In the genomic region with DNA sequence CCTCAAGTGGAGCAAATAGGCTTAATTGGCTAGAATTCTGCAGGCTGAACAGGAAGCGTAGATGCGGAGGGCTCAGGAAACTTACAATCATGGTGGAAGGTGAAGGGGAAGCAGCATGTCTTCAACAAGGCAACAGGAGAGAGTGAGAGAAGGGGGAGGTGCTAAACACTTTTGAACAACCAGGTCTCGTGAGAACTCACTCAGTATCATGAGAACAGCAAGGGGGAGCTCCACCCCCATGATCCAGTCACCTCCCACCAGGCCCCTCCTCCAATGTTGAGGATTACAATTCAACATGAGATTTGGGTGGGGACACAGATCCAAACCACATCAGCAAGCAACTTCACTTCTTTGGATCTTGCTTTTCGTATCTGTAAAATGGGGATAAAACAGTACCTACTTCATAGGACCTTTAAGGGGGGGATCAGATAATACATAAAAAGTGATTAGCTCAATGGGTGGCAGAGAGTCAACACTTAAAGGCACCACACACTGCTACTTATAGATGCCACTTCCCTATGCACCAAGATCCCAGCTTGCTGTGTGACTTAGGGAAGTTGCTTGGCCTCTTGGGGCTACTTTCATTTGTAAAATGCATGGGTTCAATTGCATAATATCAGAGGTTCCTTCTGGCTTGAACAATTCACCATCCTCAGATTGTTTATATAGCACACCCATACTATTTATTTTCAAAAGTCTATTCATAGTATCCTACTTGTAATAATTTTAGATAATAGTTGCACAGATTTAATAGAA, we compare ENCODE assay signal across 21 cellular contexts.
DNase-seq lines count a peak whose midpoint lies in the region; TF ChIP-seq lines count a peak whose summit lies in the region.
"Had no signal": no experiment of that assay in that cellular context is flagged by ENCODE, and none has a peak within 500 bp of the region (broad histone marks: within the 10 kb centered on the region; RNA-seq: fewer than 3 reads in every experiment).

No MANE protein-coding gene starts in this region.

- intact Hi-C loops in A673 (cut with micrococcal nuclease; ENCODE audit: unreplicated experiment) (no loop called here), CD14-positive monocyte (cut with micrococcal nuclease) (no loop called here)

- H3K79me2 ChIP-seq in SK-N-SH (ENCODE audit: insufficient read depth) = no peaks in the 10 kb centered on the region

- no peak for TF ChIP-seq RAD21 in SK-N-SH (IDR thresholded peaks at IDR 0.05; ENCODE audit: low read length)

- TF ChIP-seq CTCF in A673 (conservative IDR thresholded peaks at IDR 0.05; ENCODE audit: low read depth, low read length) = no peak
- TF ChIP-seq CTCF in CD14-positive monocyte (IDR thresholded peaks at IDR 0.05) = no peak
- no peak for TF ChIP-seq CTCF in endodermal cell (conservative IDR thresholded peaks at IDR 0.05)
- no peak for TF ChIP-seq CTCF in SK-N-SH (IDR thresholded peaks at IDR 0.05)

- H3K9me3 ChIP-seq in A673 (ENCODE audit: low read depth, low read length, poor library complexity, severe bottlenecking) (no peaks in the 10 kb centered on the region), endodermal cell (ENCODE audit: control insufficient read depth, low read length) (no peaks in the 10 kb centered on the region), SK-N-SH (no peaks in the 10 kb centered on the region)
- H3K9me3 ChIP-seq: BE2C, MG63 had no signal

- H3K27ac ChIP-seq in A673 (ENCODE audit: low read depth, low read length, poor library complexity, severe bottlenecking) = no peak overlapping the region
- no peak overlapping the region for H3K27ac ChIP-seq in endodermal cell (ENCODE audit: low read depth, low read length)
- H3K27ac ChIP-seq in SK-N-SH (ENCODE audit: low read depth in 2 of 2, low read length in 1 of 2) = no peak overlapping the region
- H3K27ac ChIP-seq: PC-9 had no signal

- H3K27me3 Mint-ChIP-seq in CD14-positive monocyte (ENCODE audit: low read depth in 3 of 3) (peaks cover 9 to 23% (median 13%) of the 10 kb centered on the region in 3 donors), endodermal cell (ENCODE audit: insufficient read depth) (peaks cover 4% of the 10 kb centered on the region)

- H4K20me1 ChIP-seq in SK-N-SH (ENCODE audit: insufficient read depth) = no peaks in the 10 kb centered on the region

- DNase-seq in A673 (ENCODE audit: low spot score) = peak; percentile 10
- no peak for DNase-seq in CD14-positive monocyte (ENCODE audit: low spot score)
- DNase-seq in MV-4-11 (lab: John Stamatoyannopoulos, UW) = peak; percentile 63
- peak; percentile 64 for DNase-seq in endodermal cell
- no peak for DNase-seq in NCI-H1048 (lab: John Stamatoyannopoulos, UW)
- no peak for DNase-seq in SK-N-SH
- DNase-seq in DMS 273 (lab: John Stamatoyannopoulos, UW; ENCODE audit: unreplicated experiment) = no peak
- DNase-seq: BE2C; CD8-positive, alpha-beta memory T cell; DND-41; GDM1; GOT3; HFFc6; MG63; NCI-H146; NCI-H2081; NCI-H2227 treated with DMSO at 0.1 percent for 48 hours; NCI-H526; PC-9 had no signal

- TF ChIP-seq EP300 in SK-N-SH (IDR thresholded peaks at IDR 0.05; ENCODE audit: borderline replicate concordance in 1 of 2, low read depth in 1 of 2, low read length in 1 of 2) = no peak

- BruUV-seq in A673 (replicated peaks; lab: Mats Ljungman, UMichigan) = no TSS peak

- no peaks in the 10 kb centered on the region for H3K9me2 ChIP-seq in SK-N-SH

- H3K4me1 ChIP-seq in A673 (ENCODE audit: insufficient read depth, low read length, poor library complexity, severe bottlenecking) (no peaks in the 10 kb centered on the region), endodermal cell (ENCODE audit: control insufficient read depth, insufficient read depth, low read length) (no peaks in the 10 kb centered on the region), SK-N-SH (ENCODE audit: control insufficient read depth in 1 of 2, insufficient read depth in 2 of 2, low read depth in 1 of 2, low read length in 1 of 2) (no peaks in the 10 kb centered on the region)
- H3K4me1 ChIP-seq: BE2C had no signal

- no peaks in the 10 kb centered on the region for H3F3A ChIP-seq in SK-N-SH (replicated peaks; ENCODE audit: insufficient read depth)

- CTCF ChIA-PET in A673 (lab: Charles Lee) (no interaction called here), SK-N-SH (lab: Yijun Ruan, JAX) (interaction anchor here (0.5 kb wide), 1 partner anchor 26 kb away, joined by 3 read pairs; no protein-coding TSS in a partner anchor)

- no peak overlapping the region for H2AFZ ChIP-seq in SK-N-SH (ENCODE audit: low read depth)
- H2AFZ ChIP-seq: PC-9 had no signal

- H3K9me3 Mint-ChIP-seq in CD14-positive monocyte = peaks cover 0 to 15% (median 6%) of the 10 kb centered on the region in 7 donors
- H3K9me3 Mint-ChIP-seq in endodermal cell = no peaks in the 10 kb centered on the region
- H3K9me3 Mint-ChIP-seq: T-helper 2 cell treated with Interferon-gamma antibody and Interleukin-4, amounts not matched to agents 5 μg/mL and 100 μg/mL, for 36 hours had no signal

- H3K4me2 ChIP-seq in SK-N-SH = no peak overlapping the region
- H3K4me2 ChIP-seq: PC-9 had no signal

- 71 to 89% methylated on average over 2 to 4 of the region's 4 CpGs for WGBS in endodermal cell (ENCODE audit: insufficient coverage in 1 of 2, insufficient read length in 1 of 2), 2 experiments
- 53% methylated on average over 4 of the region's 4 CpGs for WGBS in SK-N-SH (ENCODE audit: low lambda C conversion rate)

- H3K36me3 ChIP-seq in A673 (ENCODE audit: insufficient read depth, low read length, poor library complexity, severe bottlenecking) = no peaks in the 10 kb centered on the region
- no peaks in the 10 kb centered on the region for H3K36me3 ChIP-seq in endodermal cell (ENCODE audit: control insufficient read depth, insufficient read depth, low read length)
- no peaks in the 10 kb centered on the region for H3K36me3 ChIP-seq in SK-N-SH (replicated peaks in 1 of 2; ENCODE audit: control insufficient read depth in 1 of 2, insufficient read depth in 2 of 2, low read length in 1 of 2)
- H3K36me3 ChIP-seq: BE2C, MG63 had no signal

- POLR2A ChIA-PET in A673 (lab: Charles Lee; ENCODE audit: low non-redundant PET) (no interaction called here), SK-N-SH (lab: Yijun Ruan, JAX) (no interaction called here)

- peak overlapping the region; percentile 14 to 86 (median 80) for H3K27ac Mint-ChIP-seq in CD14-positive monocyte
- H3K27ac Mint-ChIP-seq in endodermal cell = no peak overlapping the region
- H3K27ac Mint-ChIP-seq: CD8-positive, alpha-beta memory T cell; HFFc6; T-helper 2 cell treated with Interferon-gamma antibody and Interleukin-4, amounts not matched to agents 5 μg/mL and 100 μg/mL, for 36 hours had no signal

- H3K27me3 ChIP-seq in A673 (replicated peaks; ENCODE audit: insufficient read depth, low read depth, low read length, poor library complexity) (no peaks in the 10 kb centered on the region), endodermal cell (ENCODE audit: control insufficient read depth, insufficient read depth, low read length, poor library complexity, severe bottlenecking) (no peaks in the 10 kb centered on the region), SK-N-SH (ENCODE audit: insufficient read depth) (no peaks in the 10 kb centered on the region)
- H3K27me3 ChIP-seq: BE2C, MG63 had no signal

- no peak overlapping the region for H3K4me3 ChIP-seq in A673 (ENCODE audit: low read depth, low read length, poor library complexity, severe bottlenecking)
- H3K4me3 ChIP-seq in endodermal cell (ENCODE audit: low read length) = no peak overlapping the region
- H3K4me3 ChIP-seq in SK-N-SH (ENCODE audit: low read depth in 2 of 2, low read length in 1 of 2) = no peak overlapping the region
- H3K4me3 ChIP-seq: GM12878, MG63, PC-9 had no signal

- H3K4me3 Mint-ChIP-seq in CD14-positive monocyte = peak overlapping the region in 1 of 2 donors; percentile 56
- H3K4me3 Mint-ChIP-seq in endodermal cell = no peak overlapping the region
- H3K4me3 Mint-ChIP-seq: CD8-positive, alpha-beta memory T cell; HFFc6; T-helper 2 cell treated with Interferon-gamma antibody and Interleukin-4, amounts not matched to agents 5 μg/mL and 100 μg/mL, for 36 hours had no signal

- peaks cover 4 to 6% of the 10 kb centered on the region in 2 donors for H3K36me3 Mint-ChIP-seq in CD14-positive monocyte
- H3K36me3 Mint-ChIP-seq in endodermal cell (ENCODE audit: low read depth) = no peaks in the 10 kb centered on the region
- H3K36me3 Mint-ChIP-seq: CD8-positive, alpha-beta memory T cell had no signal

- H3K4me1 Mint-ChIP-seq in CD14-positive monocyte (peaks cover 35% of the 10 kb centered on the region), endodermal cell (no peaks in the 10 kb centered on the region)
- H3K4me1 Mint-ChIP-seq: CD8-positive, alpha-beta memory T cell had no signal

- no peak overlapping the region for H3K9ac ChIP-seq in endodermal cell (ENCODE audit: extremely low read depth, low read length, poor library complexity, severe bottlenecking)
- H3K9ac ChIP-seq in SK-N-SH = no peak overlapping the region

TF ChIP-seq in SK-N-SH, 30 proteins besides CTCF, POLR2A, EP300 and RAD21 (continues in another document):
- TF ChIP-seq POLR2AphosphoS5 (IDR thresholded peaks at IDR 0.05; ENCODE audit: low read depth, low read length) (no peak), RXRA (IDR thresholded peaks at IDR 0.05; ENCODE audit: borderline replicate concordance, low read depth) (no peak), FOXM1 (IDR thresholded peaks at IDR 0.05; ENCODE audit: low read depth) (no peak), NFIC (IDR thresholded peaks at IDR 0.05; ENCODE audit: borderline replicate concordance) (no peak)
- TF ChIP-seq, protein P1, sequence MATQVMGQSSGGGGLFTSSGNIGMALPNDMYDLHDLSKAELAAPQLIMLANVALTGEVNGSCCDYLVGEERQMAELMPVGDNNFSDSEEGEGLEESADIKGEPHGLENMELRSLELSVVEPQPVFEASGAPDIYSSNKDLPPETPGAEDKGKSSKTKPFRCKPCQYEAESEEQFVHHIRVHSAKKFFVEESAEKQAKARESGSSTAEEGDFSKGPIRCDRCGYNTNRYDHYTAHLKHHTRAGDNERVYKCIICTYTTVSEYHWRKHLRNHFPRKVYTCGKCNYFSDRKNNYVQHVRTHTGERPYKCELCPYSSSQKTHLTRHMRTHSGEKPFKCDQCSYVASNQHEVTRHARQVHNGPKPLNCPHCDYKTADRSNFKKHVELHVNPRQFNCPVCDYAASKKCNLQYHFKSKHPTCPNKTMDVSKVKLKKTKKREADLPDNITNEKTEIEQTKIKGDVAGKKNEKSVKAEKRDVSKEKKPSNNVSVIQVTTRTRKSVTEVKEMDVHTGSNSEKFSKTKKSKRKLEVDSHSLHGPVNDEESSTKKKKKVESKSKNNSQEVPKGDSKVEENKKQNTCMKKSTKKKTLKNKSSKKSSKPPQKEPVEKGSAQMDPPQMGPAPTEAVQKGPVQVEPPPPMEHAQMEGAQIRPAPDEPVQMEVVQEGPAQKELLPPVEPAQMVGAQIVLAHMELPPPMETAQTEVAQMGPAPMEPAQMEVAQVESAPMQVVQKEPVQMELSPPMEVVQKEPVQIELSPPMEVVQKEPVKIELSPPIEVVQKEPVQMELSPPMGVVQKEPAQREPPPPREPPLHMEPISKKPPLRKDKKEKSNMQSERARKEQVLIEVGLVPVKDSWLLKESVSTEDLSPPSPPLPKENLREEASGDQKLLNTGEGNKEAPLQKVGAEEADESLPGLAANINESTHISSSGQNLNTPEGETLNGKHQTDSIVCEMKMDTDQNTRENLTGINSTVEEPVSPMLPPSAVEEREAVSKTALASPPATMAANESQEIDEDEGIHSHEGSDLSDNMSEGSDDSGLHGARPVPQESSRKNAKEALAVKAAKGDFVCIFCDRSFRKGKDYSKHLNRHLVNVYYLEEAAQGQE (IDR thresholded peaks at IDR 0.05; ENCODE audit: low read depth, low read length) = no peak

Comparison
In these comparisons a context has a peak if more than half of its experiments do, and no peak if none do; other contexts are left out.
1. DNase-seq: peak in A673 (single experiment), MV-4-11 (single experiment) and endodermal cell (single experiment); none in CD14-positive monocyte (single experiment), NCI-H1048 (single experiment), SK-N-SH (single experiment) and DMS 273 (single experiment).